In genomic region chr11:69956669-69957190, GRCh38 we compare ENCODE assay signal across 27 cellular contexts.
"Had no signal": no experiment of that assay in that cellular context is flagged by ENCODE, and none has a peak within 500 bp of the region (broad histone marks: within the 10 kb centered on the region; RNA-seq: fewer than 3 reads in every experiment).

No MANE protein-coding gene starts in this region.

- H3K4me3 ChIP-seq: colonic mucosa, gastrocnemius medialis, right lobe of liver, thoracic aorta, uterus had no signal

- H3K4me3 Mint-ChIP-seq: activated CD4-positive, alpha-beta memory T cell treated with anti-CD3 and anti-CD28 coated beads for 36 hours; activated CD4-positive, alpha-beta T cell treated with anti-CD3 and anti-CD28 coated beads, Interleukin-2, amount 10 ng/mL, durations not matched to agents 24 days and 14 days; activated naive CD4-positive, alpha-beta T cell treated with anti-CD3 and anti-CD28 coated beads, Interleukin-2, amount 10 ng/mL, durations not matched to agents 7 days and 5 days; activated T-cell treated with anti-CD3 and anti-CD28 coated beads, Interleukin-2, amount 50 U/mL, for 24 hours; natural killer cell; stimulated activated effector memory CD8-positive, alpha-beta T cell treated with anti-CD3 and anti-CD28 coated beads, Interleukin-12 subunit alpha, Interleukin-12 subunit beta, amount 100 ng/mL, for 72 hours; stimulated activated naive CD8-positive, alpha-beta T cell treated with anti-CD3 and anti-CD28 coated beads, Interleukin-15, Interleukin-2, amounts not matched to agents 100 ng/mL and 50 ng/mL, for 24 hours; T-helper 1 cell treated with Interleukin-12 subunit alpha and Interleukin-12 subunit beta and Interleukin-4 antibody, amounts not matched to agents 30 μg/mL and 1 μg/mL, for 36 hours had no signal

- ATAC-seq: gastrocnemius medialis; natural killer cell; right lobe of liver; stimulated activated effector memory CD8-positive, alpha-beta T cell treated with anti-CD3 and anti-CD28 coated beads, Interleukin-12 subunit alpha, Interleukin-12 subunit beta, amount 100 ng/mL, for 72 hours had no signal

- H3K27me3 Mint-ChIP-seq: activated CD4-positive, alpha-beta T cell treated with anti-CD3 and anti-CD28 coated beads, Interleukin-2, amount 10 ng/mL, durations not matched to agents 24 days and 14 days had no signal

- H3K4me1 ChIP-seq: colonic mucosa, gastrocnemius medialis, right lobe of liver, uterus had no signal

- H3K36me3 ChIP-seq: colonic mucosa, gastrocnemius medialis, neutrophil, right lobe of liver, thoracic aorta, uterus had no signal

- H3K36me3 Mint-ChIP-seq: activated naive CD4-positive, alpha-beta T cell treated with anti-CD3 and anti-CD28 coated beads, Interleukin-2, amount 10 ng/mL, durations not matched to agents 7 days and 5 days; natural killer cell; stimulated activated effector memory CD8-positive, alpha-beta T cell treated with anti-CD3 and anti-CD28 coated beads, Interleukin-12 subunit alpha, Interleukin-12 subunit beta, amount 100 ng/mL, for 72 hours had no signal

- H3K27ac Mint-ChIP-seq: activated CD4-positive, alpha-beta memory T cell treated with anti-CD3 and anti-CD28 coated beads for 36 hours; activated CD4-positive, alpha-beta T cell treated with anti-CD3 and anti-CD28 coated beads, Interleukin-2, amount 10 ng/mL, durations not matched to agents 24 days and 14 days; activated naive CD4-positive, alpha-beta T cell treated with anti-CD3 and anti-CD28 coated beads, Interleukin-2, amount 10 ng/mL, durations not matched to agents 7 days and 5 days; activated T-cell treated with anti-CD3 and anti-CD28 coated beads, Interleukin-2, amount 50 U/mL, for 24 hours; natural killer cell; progenitor cell of endocrine pancreas; stimulated activated effector memory CD8-positive, alpha-beta T cell treated with anti-CD3 and anti-CD28 coated beads, Interleukin-12 subunit alpha, Interleukin-12 subunit beta, amount 100 ng/mL, for 72 hours; stimulated activated naive CD8-positive, alpha-beta T cell treated with anti-CD3 and anti-CD28 coated beads, Interleukin-15, Interleukin-2, amounts not matched to agents 100 ng/mL and 50 ng/mL, for 24 hours; T-helper 1 cell treated with Interleukin-12 subunit alpha and Interleukin-12 subunit beta and Interleukin-4 antibody, amounts not matched to agents 30 μg/mL and 1 μg/mL, for 36 hours had no signal

- H3K27me3 ChIP-seq: colonic mucosa, neutrophil, right lobe of liver, uterus had no signal

- H3K27ac ChIP-seq: colonic mucosa, gastrocnemius medialis, neutrophil, right lobe of liver, thoracic aorta, uterus had no signal

- H3K4me1 Mint-ChIP-seq: activated CD4-positive, alpha-beta T cell treated with anti-CD3 and anti-CD28 coated beads, Interleukin-2, amount 10 ng/mL, durations not matched to agents 24 days and 14 days; activated naive CD4-positive, alpha-beta T cell treated with anti-CD3 and anti-CD28 coated beads, Interleukin-2, amount 10 ng/mL, durations not matched to agents 7 days and 5 days; natural killer cell; stimulated activated effector memory CD8-positive, alpha-beta T cell treated with anti-CD3 and anti-CD28 coated beads, Interleukin-12 subunit alpha, Interleukin-12 subunit beta, amount 100 ng/mL, for 72 hours had no signal

- H3K9me3 ChIP-seq: colonic mucosa, gastrocnemius medialis, neutrophil, right lobe of liver, uterus had no signal

- H3K9me3 Mint-ChIP-seq: activated CD4-positive, alpha-beta memory T cell treated with anti-CD3 and anti-CD28 coated beads for 36 hours; activated CD4-positive, alpha-beta T cell treated with anti-CD3 and anti-CD28 coated beads, Interleukin-2, amount 10 ng/mL, durations not matched to agents 24 days and 14 days; activated naive CD4-positive, alpha-beta T cell treated with anti-CD3 and anti-CD28 coated beads, Interleukin-2, amount 10 ng/mL, durations not matched to agents 7 days and 5 days; activated T-cell treated with anti-CD3 and anti-CD28 coated beads, Interleukin-2, amount 50 U/mL, for 24 hours; natural killer cell; stimulated activated effector memory CD8-positive, alpha-beta T cell treated with anti-CD3 and anti-CD28 coated beads, Interleukin-12 subunit alpha, Interleukin-12 subunit beta, amount 100 ng/mL, for 72 hours; T-helper 1 cell treated with Interleukin-12 subunit alpha and Interleukin-12 subunit beta and Interleukin-4 antibody, amounts not matched to agents 30 μg/mL and 1 μg/mL, for 36 hours had no signal

- DNase-seq: activated CD4-positive, alpha-beta memory T cell treated with anti-CD3 and anti-CD28 coated beads for 36 hours; activated CD4-positive, alpha-beta T cell treated with anti-CD3 and anti-CD28 coated beads, Interleukin-2, amount 10 ng/mL, durations not matched to agents 24 days and 14 days; activated CD4-positive, CD25-positive, alpha-beta regulatory T cell treated with anti-CD3 and anti-CD28 coated beads, Interleukin-2, amount 50 U/mL, for 72 hours; activated CD8-positive, alpha-beta memory T cell treated with anti-CD3 and anti-CD28 coated beads, Interleukin-2, amount 50 U/mL, for 48 hours; activated gamma-delta T cell; activated naive CD4-positive, alpha-beta T cell treated with anti-CD3 and anti-CD28 coated beads, Interleukin-2, amount 10 ng/mL, durations not matched to agents 7 days and 5 days; activated T-cell treated with anti-CD3 and anti-CD28 coated beads, Interleukin-2, amount 50 U/mL, for 24 hours; amygdala; colonic mucosa; effector CD8-positive, alpha-beta T cell; erythroblast; gastrocnemius medialis; glutamatergic neuron; natural killer cell; stimulated activated CD4-positive, alpha-beta T cell treated with anti-CD3 and anti-CD28 coated beads, Interleukin-12 subunit alpha, Interleukin-12 subunit beta, amount 100 ng/mL, for 4 hours; stimulated activated CD4-positive, alpha-beta T cell treated with anti-CD3 and anti-CD28 coated beads, Interleukin-4, amount 100 ng/mL, for 24 hours; T-helper 9 cell; uterus had no signal

- FAIRE-seq: bronchial epithelial cell, islet of Langerhans had no signal
